29 cellular contexts compared by ENCODE assay signal in the genomic region with DNA sequence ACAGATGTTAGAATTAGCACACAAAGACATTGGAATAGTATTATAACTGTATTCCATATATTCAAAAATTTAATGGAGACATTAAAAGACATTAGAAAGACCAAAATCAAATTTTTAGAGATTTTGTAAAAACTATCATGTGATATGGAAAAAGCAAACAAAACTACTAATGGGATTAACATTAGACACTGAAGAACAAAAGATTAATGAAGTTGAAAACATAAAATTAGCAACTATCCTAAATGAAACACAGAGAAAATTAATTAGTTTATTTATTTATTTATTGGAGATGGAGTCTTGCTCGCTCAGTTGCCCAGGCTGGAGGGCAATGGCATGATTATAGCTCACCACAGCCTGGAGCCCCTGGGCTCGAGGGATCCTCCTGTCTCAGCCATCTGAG.
"Had no signal": no experiment of that assay in that cellular context is flagged by ENCODE, and none has a peak within 500 bp of the region (broad histone marks: within the 10 kb centered on the region; RNA-seq: fewer than 3 reads in every experiment).

No MANE protein-coding gene starts in this region.

- H3K27ac ChIP-seq: colonic mucosa, coronary artery, dorsolateral prefrontal cortex, epithelial cell of prostate, esophagus muscularis mucosa, esophagus squamous epithelium, foreskin keratinocyte, gastrocnemius medialis, gastroesophageal sphincter, heart left ventricle, heart right ventricle, hepatocyte had no signal

- H3K27me3 ChIP-seq: colonic mucosa, dorsolateral prefrontal cortex, esophagus muscularis mucosa, esophagus squamous epithelium, foreskin keratinocyte, gastrocnemius medialis, gastroesophageal sphincter, heart left ventricle, heart right ventricle, hepatocyte had no signal

- H3K4me3 ChIP-seq: colonic mucosa, coronary artery, dorsolateral prefrontal cortex, esophagus muscularis mucosa, esophagus squamous epithelium, gastrocnemius medialis, gastroesophageal sphincter, heart left ventricle, heart right ventricle, hepatocyte had no signal

- FAIRE-seq: colon, endometrium, endothelial cell of umbilical vein, frontal cortex had no signal

- H3K79me2 ChIP-seq: hepatocyte had no signal

- H3K4me2 ChIP-seq: hepatocyte had no signal

- H3K4me1 ChIP-seq: colonic mucosa, foreskin keratinocyte, gastroesophageal sphincter had no signal

- H3K9me3 ChIP-seq: colonic mucosa, gastrocnemius medialis had no signal

- H2AFZ ChIP-seq: hepatocyte had no signal

- H3K36me3 ChIP-seq: colonic mucosa, esophagus muscularis mucosa, esophagus squamous epithelium, gastrocnemius medialis, gastroesophageal sphincter, heart left ventricle, heart right ventricle had no signal

- ATAC-seq: effector memory CD8-positive, alpha-beta T cell; esophagus mucosa; foreskin keratinocyte; gastrocnemius medialis; gastroesophageal sphincter; heart left ventricle; heart right ventricle had no signal

- DNase-seq: colonic mucosa; cortex of kidney; dermis blood vessel endothelial cell; dorsolateral prefrontal cortex; effector CD4-positive, alpha-beta T cell; effector CD8-positive, alpha-beta T cell; effector memory CD4-positive, alpha-beta T cell; effector memory CD8-positive, alpha-beta T cell; endodermal cell; erythroblast; esophagus squamous epithelium; foreskin fibroblast; foreskin keratinocyte; foreskin melanocyte; gastrocnemius medialis; glutamatergic neuron; head of caudate nucleus; heart left ventricle; heart right ventricle had no signal
